In the genomic region with DNA sequence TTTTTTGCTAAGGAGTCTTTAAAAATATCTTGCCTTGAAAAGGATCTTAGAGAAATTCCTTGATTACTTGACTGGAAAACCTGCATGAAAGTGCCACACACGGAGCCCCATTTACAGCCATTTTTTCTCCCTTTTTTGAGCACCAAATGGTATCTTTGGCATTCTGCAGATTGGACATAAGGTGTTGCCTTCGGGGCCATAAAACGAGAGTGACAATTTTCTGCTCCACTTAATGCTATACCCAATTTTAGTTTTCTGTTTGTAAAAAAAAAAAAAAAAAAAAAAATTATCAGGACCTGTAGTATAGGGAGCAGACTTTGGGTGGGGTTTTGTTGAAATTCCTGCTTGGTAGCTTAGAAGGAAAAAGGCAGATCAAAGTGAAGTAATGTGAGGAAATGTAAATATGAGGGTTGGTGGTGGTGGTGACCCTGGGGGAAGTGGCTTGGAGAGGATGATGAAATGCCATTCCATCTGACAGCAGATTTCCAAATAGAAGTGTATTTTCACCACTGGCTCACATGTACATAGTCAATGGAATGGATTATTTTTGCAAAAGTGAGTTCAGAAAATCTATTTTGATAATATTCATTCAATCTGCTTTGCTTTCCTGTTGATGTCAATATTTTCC, we compare ENCODE assay signal across 1 cellular context.
TF ChIP-seq lines count a peak whose summit lies in the region.

No MANE protein-coding gene starts in this region.

TF ChIP-seq in HepG2, 621 proteins besides CTCF, POLR2A, EP300 and RAD21 (continued from another document and continues in another):
- TF ChIP-seq, protein P1, sequence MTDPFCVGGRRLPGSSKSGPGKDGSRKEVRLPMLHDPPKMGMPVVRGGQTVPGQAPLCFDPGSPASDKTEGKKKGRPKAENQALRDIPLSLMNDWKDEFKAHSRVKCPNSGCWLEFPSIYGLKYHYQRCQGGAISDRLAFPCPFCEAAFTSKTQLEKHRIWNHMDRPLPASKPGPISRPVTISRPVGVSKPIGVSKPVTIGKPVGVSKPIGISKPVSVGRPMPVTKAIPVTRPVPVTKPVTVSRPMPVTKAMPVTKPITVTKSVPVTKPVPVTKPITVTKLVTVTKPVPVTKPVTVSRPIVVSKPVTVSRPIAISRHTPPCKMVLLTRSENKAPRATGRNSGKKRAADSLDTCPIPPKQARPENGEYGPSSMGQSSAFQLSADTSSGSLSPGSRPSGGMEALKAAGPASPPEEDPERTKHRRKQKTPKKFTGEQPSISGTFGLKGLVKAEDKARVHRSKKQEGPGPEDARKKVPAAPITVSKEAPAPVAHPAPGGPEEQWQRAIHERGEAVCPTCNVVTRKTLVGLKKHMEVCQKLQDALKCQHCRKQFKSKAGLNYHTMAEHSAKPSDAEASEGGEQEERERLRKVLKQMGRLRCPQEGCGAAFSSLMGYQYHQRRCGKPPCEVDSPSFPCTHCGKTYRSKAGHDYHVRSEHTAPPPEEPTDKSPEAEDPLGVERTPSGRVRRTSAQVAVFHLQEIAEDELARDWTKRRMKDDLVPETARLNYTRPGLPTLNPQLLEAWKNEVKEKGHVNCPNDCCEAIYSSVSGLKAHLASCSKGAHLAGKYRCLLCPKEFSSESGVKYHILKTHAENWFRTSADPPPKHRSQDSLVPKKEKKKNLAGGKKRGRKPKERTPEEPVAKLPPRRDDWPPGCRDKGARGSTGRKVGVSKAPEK (CRISPR knock-in tag; IDR thresholded peaks at IDR 0.05; ENCODE audit: borderline replicate concordance): peak; percentile 59; the same call in 1 of the 2 replicates
- peak; percentile 79; the same call in 1 of the 2 replicates for TF ChIP-seq ZNF335 (CRISPR knock-in tag; IDR thresholded peaks at IDR 0.05)
- TF ChIP-seq ZNF224 (CRISPR knock-in tag; IDR thresholded peaks at IDR 0.05): no peak
- peak; percentile 89 for TF ChIP-seq DPF2 (CRISPR knock-in tag; IDR thresholded peaks at IDR 0.05; ENCODE audit: borderline replicate concordance, low read depth)
- TF ChIP-seq, protein P2, sequence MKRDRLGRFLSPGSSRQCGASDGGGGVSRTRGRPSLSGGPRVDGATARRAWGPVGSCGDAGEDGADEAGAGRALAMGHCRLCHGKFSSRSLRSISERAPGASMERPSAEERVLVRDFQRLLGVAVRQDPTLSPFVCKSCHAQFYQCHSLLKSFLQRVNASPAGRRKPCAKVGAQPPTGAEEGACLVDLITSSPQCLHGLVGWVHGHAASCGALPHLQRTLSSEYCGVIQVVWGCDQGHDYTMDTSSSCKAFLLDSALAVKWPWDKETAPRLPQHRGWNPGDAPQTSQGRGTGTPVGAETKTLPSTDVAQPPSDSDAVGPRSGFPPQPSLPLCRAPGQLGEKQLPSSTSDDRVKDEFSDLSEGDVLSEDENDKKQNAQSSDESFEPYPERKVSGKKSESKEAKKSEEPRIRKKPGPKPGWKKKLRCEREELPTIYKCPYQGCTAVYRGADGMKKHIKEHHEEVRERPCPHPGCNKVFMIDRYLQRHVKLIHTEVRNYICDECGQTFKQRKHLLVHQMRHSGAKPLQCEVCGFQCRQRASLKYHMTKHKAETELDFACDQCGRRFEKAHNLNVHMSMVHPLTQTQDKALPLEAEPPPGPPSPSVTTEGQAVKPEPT (CRISPR knock-in tag; IDR thresholded peaks at IDR 0.05; ENCODE audit: low read depth): no peak
- no peak for TF ChIP-seq ZNF850 (CRISPR knock-in tag; conservative IDR thresholded peaks at IDR 0.05)
- TF ChIP-seq, protein P3, sequence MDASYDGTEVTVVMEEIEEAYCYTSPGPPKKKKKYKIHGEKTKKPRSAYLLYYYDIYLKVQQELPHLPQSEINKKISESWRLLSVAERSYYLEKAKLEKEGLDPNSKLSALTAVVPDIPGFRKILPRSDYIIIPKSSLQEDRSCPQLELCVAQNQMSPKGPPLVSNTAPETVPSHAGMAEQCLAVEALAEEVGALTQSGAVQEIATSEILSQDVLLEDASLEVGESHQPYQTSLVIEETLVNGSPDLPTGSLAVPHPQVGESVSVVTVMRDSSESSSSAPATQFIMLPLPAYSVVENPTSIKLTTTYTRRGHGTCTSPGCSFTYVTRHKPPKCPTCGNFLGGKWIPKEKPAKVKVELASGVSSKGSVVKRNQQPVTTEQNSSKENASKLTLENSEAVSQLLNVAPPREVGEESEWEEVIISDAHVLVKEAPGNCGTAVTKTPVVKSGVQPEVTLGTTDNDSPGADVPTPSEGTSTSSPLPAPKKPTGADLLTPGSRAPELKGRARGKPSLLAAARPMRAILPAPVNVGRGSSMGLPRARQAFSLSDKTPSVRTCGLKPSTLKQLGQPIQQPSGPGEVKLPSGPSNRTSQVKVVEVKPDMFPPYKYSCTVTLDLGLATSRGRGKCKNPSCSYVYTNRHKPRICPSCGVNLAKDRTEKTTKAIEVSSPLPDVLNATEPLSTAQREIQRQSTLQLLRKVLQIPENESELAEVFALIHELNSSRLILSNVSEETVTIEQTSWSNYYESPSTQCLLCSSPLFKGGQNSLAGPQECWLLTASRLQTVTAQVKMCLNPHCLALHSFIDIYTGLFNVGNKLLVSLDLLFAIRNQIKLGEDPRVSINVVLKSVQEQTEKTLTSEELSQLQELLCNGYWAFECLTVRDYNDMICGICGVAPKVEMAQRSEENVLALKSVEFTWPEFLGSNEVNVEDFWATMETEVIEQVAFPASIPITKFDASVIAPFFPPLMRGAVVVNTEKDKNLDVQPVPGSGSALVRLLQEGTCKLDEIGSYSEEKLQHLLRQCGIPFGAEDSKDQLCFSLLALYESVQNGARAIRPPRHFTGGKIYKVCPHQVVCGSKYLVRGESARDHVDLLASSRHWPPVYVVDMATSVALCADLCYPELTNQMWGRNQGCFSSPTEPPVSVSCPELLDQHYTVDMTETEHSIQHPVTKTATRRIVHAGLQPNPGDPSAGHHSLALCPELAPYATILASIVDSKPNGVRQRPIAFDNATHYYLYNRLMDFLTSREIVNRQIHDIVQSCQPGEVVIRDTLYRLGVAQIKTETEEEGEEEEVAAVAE (CRISPR knock-in tag; IDR thresholded peaks at IDR 0.05; ENCODE audit: borderline replicate concordance): no peak; the same call in 1 of the 2 replicates
- no peak for TF ChIP-seq ZFY (CRISPR knock-in tag; IDR thresholded peaks at IDR 0.05)
- TF ChIP-seq FLYWCH1 (CRISPR knock-in tag; IDR thresholded peaks at IDR 0.05): no peak
- TF ChIP-seq ZKSCAN5 (CRISPR knock-in tag; IDR thresholded peaks at IDR 0.05): no peak
- TF ChIP-seq SALL2 (CRISPR knock-in tag; IDR thresholded peaks at IDR 0.05): no peak
- no peak for TF ChIP-seq ZNF546 (CRISPR knock-in tag; conservative IDR thresholded peaks at IDR 0.05)
- TF ChIP-seq U2AF1 (optimal IDR thresholded peaks at IDR 0.05; ENCODE audit: low read depth, low read length): no peak
- TF ChIP-seq JUNB (CRISPR knock-in tag; IDR thresholded peaks at IDR 0.05; ENCODE audit: borderline replicate concordance): no peak
- TF ChIP-seq, protein P4, sequence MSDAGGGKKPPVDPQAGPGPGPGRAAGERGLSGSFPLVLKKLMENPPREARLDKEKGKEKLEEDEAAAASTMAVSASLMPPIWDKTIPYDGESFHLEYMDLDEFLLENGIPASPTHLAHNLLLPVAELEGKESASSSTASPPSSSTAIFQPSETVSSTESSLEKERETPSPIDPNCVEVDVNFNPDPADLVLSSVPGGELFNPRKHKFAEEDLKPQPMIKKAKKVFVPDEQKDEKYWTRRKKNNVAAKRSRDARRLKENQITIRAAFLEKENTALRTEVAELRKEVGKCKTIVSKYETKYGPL (CRISPR knock-in tag; IDR thresholded peaks at IDR 0.05): no peak
- TF ChIP-seq, protein P5, sequence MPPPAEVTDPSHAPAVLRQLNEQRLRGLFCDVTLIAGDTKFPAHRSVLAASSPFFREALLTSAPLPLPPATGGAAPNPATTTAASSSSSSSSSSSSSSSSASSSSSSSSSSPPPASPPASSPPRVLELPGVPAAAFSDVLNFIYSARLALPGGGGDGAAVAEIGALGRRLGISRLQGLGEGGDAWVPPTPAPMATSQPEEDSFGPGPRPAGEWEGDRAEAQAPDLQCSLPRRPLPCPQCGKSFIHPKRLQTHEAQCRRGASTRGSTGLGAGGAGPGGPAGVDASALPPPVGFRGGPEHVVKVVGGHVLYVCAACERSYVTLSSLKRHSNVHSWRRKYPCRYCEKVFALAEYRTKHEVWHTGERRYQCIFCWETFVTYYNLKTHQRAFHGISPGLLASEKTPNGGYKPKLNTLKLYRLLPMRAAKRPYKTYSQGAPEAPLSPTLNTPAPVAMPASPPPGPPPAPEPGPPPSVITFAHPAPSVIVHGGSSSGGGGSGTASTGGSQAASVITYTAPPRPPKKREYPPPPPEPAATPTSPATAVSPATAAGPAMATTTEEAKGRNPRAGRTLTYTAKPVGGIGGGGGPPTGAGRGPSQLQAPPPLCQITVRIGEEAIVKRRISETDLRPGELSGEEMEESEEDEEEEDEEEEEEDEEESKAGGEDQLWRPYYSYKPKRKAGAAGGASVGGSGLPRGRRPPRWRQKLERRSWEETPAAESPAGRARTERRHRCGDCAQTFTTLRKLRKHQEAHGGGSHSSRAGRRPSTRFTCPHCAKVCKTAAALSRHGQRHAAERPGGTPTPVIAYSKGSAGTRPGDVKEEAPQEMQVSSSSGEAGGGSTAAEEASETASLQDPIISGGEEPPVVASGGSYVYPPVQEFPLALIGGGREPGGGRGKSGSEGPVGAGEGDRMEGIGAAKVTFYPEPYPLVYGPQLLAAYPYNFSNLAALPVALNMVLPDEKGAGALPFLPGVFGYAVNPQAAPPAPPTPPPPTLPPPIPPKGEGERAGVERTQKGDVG (CRISPR knock-in tag; IDR thresholded peaks at IDR 0.05; ENCODE audit: borderline replicate concordance): no peak
- TF ChIP-seq RXRB (CRISPR knock-in tag; IDR thresholded peaks at IDR 0.05; ENCODE audit: borderline replicate concordance): peak; percentile 89
- TF ChIP-seq, protein P6, sequence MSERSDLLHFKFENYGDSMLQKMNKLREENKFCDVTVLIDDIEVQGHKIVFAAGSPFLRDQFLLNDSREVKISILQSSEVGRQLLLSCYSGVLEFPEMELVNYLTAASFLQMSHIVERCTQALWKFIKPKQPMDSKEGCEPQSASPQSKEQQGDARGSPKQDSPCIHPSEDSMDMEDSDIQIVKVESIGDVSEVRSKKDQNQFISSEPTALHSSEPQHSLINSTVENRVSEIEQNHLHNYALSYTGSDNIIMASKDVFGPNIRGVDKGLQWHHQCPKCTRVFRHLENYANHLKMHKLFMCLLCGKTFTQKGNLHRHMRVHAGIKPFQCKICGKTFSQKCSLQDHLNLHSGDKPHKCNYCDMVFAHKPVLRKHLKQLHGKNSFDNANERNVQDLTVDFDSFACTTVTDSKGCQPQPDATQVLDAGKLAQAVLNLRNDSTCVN (CRISPR knock-in tag; IDR thresholded peaks at IDR 0.05; ENCODE audit: borderline replicate concordance): peak; percentile 45; the same call in 1 of the 2 replicates
- TF ChIP-seq MZF1 (CRISPR knock-in tag; IDR thresholded peaks at IDR 0.05; ENCODE audit: borderline replicate concordance): no peak
- no peak for TF ChIP-seq RORA (CRISPR knock-in tag; IDR thresholded peaks at IDR 0.05)
- TF ChIP-seq, protein P7, sequence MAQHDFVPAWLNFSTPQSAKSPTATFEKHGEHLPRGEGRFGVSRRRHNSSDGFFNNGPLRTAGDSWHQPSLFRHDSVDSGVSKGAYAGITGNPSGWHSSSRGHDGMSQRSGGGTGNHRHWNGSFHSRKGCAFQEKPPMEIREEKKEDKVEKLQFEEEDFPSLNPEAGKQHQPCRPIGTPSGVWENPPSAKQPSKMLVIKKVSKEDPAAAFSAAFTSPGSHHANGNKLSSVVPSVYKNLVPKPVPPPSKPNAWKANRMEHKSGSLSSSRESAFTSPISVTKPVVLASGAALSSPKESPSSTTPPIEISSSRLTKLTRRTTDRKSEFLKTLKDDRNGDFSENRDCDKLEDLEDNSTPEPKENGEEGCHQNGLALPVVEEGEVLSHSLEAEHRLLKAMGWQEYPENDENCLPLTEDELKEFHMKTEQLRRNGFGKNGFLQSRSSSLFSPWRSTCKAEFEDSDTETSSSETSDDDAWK (CRISPR knock-in tag; IDR thresholded peaks at IDR 0.05): no peak
- TF ChIP-seq HOXA9 (CRISPR knock-in tag; IDR thresholded peaks at IDR 0.05; ENCODE audit: borderline replicate concordance): no peak
- no peak for TF ChIP-seq SAFB2 (CRISPR knock-in tag; IDR thresholded peaks at IDR 0.05; ENCODE audit: borderline replicate concordance, low read depth)
- TF ChIP-seq KDM6A (CRISPR knock-in tag; IDR thresholded peaks at IDR 0.05; ENCODE audit: low read depth): peak; percentile 65; the same call in 1 of the 2 replicates
- TF ChIP-seq TARDBP (CRISPR knock-in tag; IDR thresholded peaks at IDR 0.05): peak; percentile 88
- TF ChIP-seq KAT2B (IDR thresholded peaks at IDR 0.05; ENCODE audit: borderline replicate concordance, low read depth, low read length): no peak
- TF ChIP-seq ATF2 (CRISPR knock-in tag; IDR thresholded peaks at IDR 0.05): peak; percentile 78
- TF ChIP-seq, protein P8, sequence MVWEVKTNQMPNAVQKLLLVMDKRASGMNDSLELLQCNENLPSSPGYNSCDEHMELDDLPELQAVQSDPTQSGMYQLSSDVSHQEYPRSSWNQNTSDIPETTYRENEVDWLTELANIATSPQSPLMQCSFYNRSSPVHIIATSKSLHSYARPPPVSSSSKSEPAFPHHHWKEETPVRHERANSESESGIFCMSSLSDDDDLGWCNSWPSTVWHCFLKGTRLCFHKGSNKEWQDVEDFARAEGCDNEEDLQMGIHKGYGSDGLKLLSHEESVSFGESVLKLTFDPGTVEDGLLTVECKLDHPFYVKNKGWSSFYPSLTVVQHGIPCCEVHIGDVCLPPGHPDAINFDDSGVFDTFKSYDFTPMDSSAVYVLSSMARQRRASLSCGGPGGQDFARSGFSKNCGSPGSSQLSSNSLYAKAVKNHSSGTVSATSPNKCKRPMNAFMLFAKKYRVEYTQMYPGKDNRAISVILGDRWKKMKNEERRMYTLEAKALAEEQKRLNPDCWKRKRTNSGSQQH (CRISPR knock-in tag; IDR thresholded peaks at IDR 0.05; ENCODE audit: low read depth): no peak
- TF ChIP-seq HNRNPLL (IDR thresholded peaks at IDR 0.05; ENCODE audit: low read depth, low read length, poor library complexity, severe bottlenecking): no peak
- TF ChIP-seq SETDB1 (CRISPR knock-in tag; IDR thresholded peaks at IDR 0.05; ENCODE audit: borderline replicate concordance): no peak
- no peak for TF ChIP-seq ZNF780A (CRISPR knock-in tag; IDR thresholded peaks at IDR 0.05)
- no peak for TF ChIP-seq MAFF (IDR thresholded peaks at IDR 0.05; ENCODE audit: low read depth, low read length)
- TF ChIP-seq ARID2 (CRISPR knock-in tag; IDR thresholded peaks at IDR 0.05; ENCODE audit: borderline replicate concordance): no peak
- no peak for TF ChIP-seq ARNT (IDR thresholded peaks at IDR 0.05)
- 0 out of 2 replicates have a peak, but pooled peaks have one; percentile 41 for TF ChIP-seq CHD4 (IDR thresholded peaks at IDR 0.05; ENCODE audit: borderline replicate concordance, low read length)
- TF ChIP-seq SNAPC2 (CRISPR knock-in tag; IDR thresholded peaks at IDR 0.05): 0 out of 2 replicates have a peak, but pooled peaks have one; percentile 62
- TF ChIP-seq FOXM1 (CRISPR knock-in tag; IDR thresholded peaks at IDR 0.05): no peak
- TF ChIP-seq KLF13 (CRISPR knock-in tag; IDR thresholded peaks at IDR 0.05): no peak
- no peak for TF ChIP-seq ZNF749 (CRISPR knock-in tag; IDR thresholded peaks at IDR 0.05; ENCODE audit: borderline replicate concordance)
- peak; percentile 46; the same call in 1 of the 2 replicates for TF ChIP-seq HOXA3 (CRISPR knock-in tag; IDR thresholded peaks at IDR 0.05)
- TF ChIP-seq THYN1 (CRISPR knock-in tag; IDR thresholded peaks at IDR 0.05; ENCODE audit: borderline replicate concordance, low read depth): no peak
- no peak for TF ChIP-seq ZNF776 (CRISPR knock-in tag; IDR thresholded peaks at IDR 0.05)
